Comparison of ENCODE assay signal across 17 cellular contexts in the genomic region with DNA sequence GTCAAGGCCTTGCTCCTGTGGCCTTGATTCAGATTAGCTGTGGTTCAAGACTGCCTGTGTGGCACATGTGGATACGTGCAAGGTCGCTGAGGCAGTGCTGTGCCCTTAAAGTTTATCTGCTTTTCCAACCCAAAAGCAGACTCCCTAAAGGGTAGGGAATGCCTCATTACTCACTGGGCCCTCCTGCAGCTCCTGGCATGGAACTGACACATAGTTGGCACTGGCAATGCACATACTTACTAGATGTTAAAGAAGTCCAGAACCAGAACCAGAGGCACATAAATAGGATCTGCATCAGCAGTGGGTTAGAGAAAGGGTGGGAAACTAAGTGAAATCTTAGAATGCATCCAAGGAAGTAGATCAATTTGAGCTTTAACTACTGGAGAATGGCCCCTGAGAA.
DNase-seq lines count a peak whose midpoint lies in the region; ATAC-seq and TF ChIP-seq lines count a peak whose summit lies in the region.
"Had no signal": no experiment of that assay in that cellular context is flagged by ENCODE, and none has a peak within 500 bp of the region (broad histone marks: within the 10 kb centered on the region; RNA-seq: fewer than 3 reads in every experiment).

No MANE protein-coding gene starts in this region.

- H4K20me1 ChIP-seq in GM23248 (ENCODE audit: insufficient read depth): no peaks in the 10 kb centered on the region

- H3K4me3 Mint-ChIP-seq in natural killer cell: no peak overlapping the region
- H3K4me3 Mint-ChIP-seq: nephron; stimulated activated naive B cell treated with anti-CD40 and anti-IgM and Interleukin-4, amounts not matched to agents 10 μg/mL and 1 μg/mL and 100 μg/mL, for 72 hours had no signal

- TF ChIP-seq CTCF in AG09309 (IDR thresholded peaks at IDR 0.05; ENCODE audit: control insufficient read depth, insufficient read depth, low read depth, low read length, missing control alignments) (no peak), astrocyte of the cerebellum (IDR thresholded peaks at IDR 0.05; ENCODE audit: low read depth, low read length, missing control alignments) (no peak), natural killer cell (IDR thresholded peaks at IDR 0.05) (no peak)

- H3K27me3 ChIP-seq in GM23248 (replicated peaks; ENCODE audit: insufficient read depth): no peaks in the 10 kb centered on the region; the same call in 1 of the 2 replicates

- no peaks in the 10 kb centered on the region for H3K9me3 ChIP-seq in GM23248 (ENCODE audit: low read depth)
- H3K9me3 ChIP-seq: HAP-1 had no signal

- ATAC-seq in left ventricle myocardium superior (peak; percentile 83), natural killer cell (no peak), HG03097 (IDR thresholded peaks at IDR 0.05; ENCODE audit: low FRiP score, unreplicated experiment) (no peak)
- ATAC-seq: activated CD4-positive, CD25-positive, alpha-beta regulatory T cell treated with anti-CD3 and anti-CD28 coated beads, Interleukin-2, amount 50 U/mL, for 24 hours; stimulated activated naive B cell treated with anti-CD40 and anti-IgM and Interleukin-4, amounts not matched to agents 10 μg/mL and 1 μg/mL and 100 μg/mL, for 72 hours had no signal

- intact Hi-C loops in left ventricle myocardium superior (cut with micrococcal nuclease): no loop called here
- intact Hi-C loops in natural killer cell (cut with micrococcal nuclease): no loop called here

- H3K36me3 ChIP-seq in GM23248 (ENCODE audit: low read depth): no peaks in the 10 kb centered on the region
- H3K36me3 ChIP-seq: HAP-1 had no signal

- H3K4me3 ChIP-seq in AG09309 (ENCODE audit: control insufficient read depth, low read depth, low read length): no peak overlapping the region
- H3K4me3 ChIP-seq in GM23248: no peak overlapping the region
- H3K4me3 ChIP-seq in astrocyte of the cerebellum (ENCODE audit: low read depth, low read length): no peak overlapping the region
- H3K4me3 ChIP-seq: HAP-1 had no signal

- no peaks in the 10 kb centered on the region for H3K79me2 ChIP-seq in GM23248 (ENCODE audit: insufficient read depth)

- in situ Hi-C loops in GM23248 (cut with MboI) (no loop called here), astrocyte of the cerebellum (cut with HindIII; ENCODE audit: low sequenced_read_pairs) (loop anchor here (5.0 kb wide), 1 partner anchor 47 kb away; no protein-coding TSS in a partner anchor)

- H3K27me3 Mint-ChIP-seq in natural killer cell (ENCODE audit: low read depth in 2 of 2): peaks cover 34 to 46% of the 10 kb centered on the region in 2 donors

- no peaks in the 10 kb centered on the region for H3K4me1 Mint-ChIP-seq in natural killer cell
- H3K4me1 Mint-ChIP-seq: stimulated activated naive B cell treated with anti-CD40 and anti-IgM and Interleukin-4, amounts not matched to agents 10 μg/mL and 1 μg/mL and 100 μg/mL, for 72 hours had no signal

- DNase-seq in AG09309 (ENCODE audit: low read depth): peak; percentile 55
- DNase-seq in GM23248: peak; percentile 68
- DNase-seq in astrocyte of the cerebellum (ENCODE audit: low read depth): peak; percentile 9
- no peak for DNase-seq in left ventricle myocardium superior
- DNase-seq in HPDE6-E6E7 (ENCODE audit: extremely low spot score): no peak
- DNase-seq in natural killer cell: no peak
- no peak for DNase-seq in NCI-H2081 (lab: John Stamatoyannopoulos, UW)
- DNase-seq: midbrain; NCI-H2029 treated with DMSO at 0.1 percent for 48 hours; NCI-H524; RPMI8226; stimulated activated naive B cell treated with anti-CD40 and anti-IgM and Interleukin-4, amounts not matched to agents 10 μg/mL and 1 μg/mL and 100 μg/mL, for 72 hours had no signal

- peaks cover 9% of the 10 kb centered on the region; the same call in 1 of the 2 replicates for H3F3A ChIP-seq in GM23248 (ENCODE audit: insufficient read depth)

- H3K4me2 ChIP-seq in GM23248 (ENCODE audit: unreplicated experiment): peak overlapping the region; percentile 40

- no peaks in the 10 kb centered on the region for H3K36me3 Mint-ChIP-seq in natural killer cell
- H3K36me3 Mint-ChIP-seq: activated naive CD4-positive, alpha-beta T cell treated with anti-CD3 and anti-CD28 coated beads, Interleukin-2, amount 50 U/mL, for 72 hours; stimulated activated naive B cell treated with anti-CD40 and anti-IgM and Interleukin-4, amounts not matched to agents 10 μg/mL and 1 μg/mL and 100 μg/mL, for 72 hours had no signal

- no peak overlapping the region for H3K27ac Mint-ChIP-seq in natural killer cell
- H3K27ac Mint-ChIP-seq: nephron; stimulated activated naive B cell treated with anti-CD40 and anti-IgM and Interleukin-4, amounts not matched to agents 10 μg/mL and 1 μg/mL and 100 μg/mL, for 72 hours had no signal

- H3K27ac ChIP-seq in GM23248: no peak overlapping the region

- WGBS in GM23248 (ENCODE audit: low coverage in 1 of 2, low lambda C conversion rate in 2 of 2, missing lambda C conversion rate in 2 of 2), 2 experiments: 67 to 77% methylated on average over 2 of the region's 2 CpGs

- no peak overlapping the region for H3K9ac ChIP-seq in GM23248

- H3K9me3 Mint-ChIP-seq in natural killer cell: no peaks in the 10 kb centered on the region
- H3K9me3 Mint-ChIP-seq: activated naive CD4-positive, alpha-beta T cell treated with anti-CD3 and anti-CD28 coated beads, Interleukin-2, amount 50 U/mL, for 72 hours; nephron; stimulated activated naive B cell treated with anti-CD40 and anti-IgM and Interleukin-4, amounts not matched to agents 10 μg/mL and 1 μg/mL and 100 μg/mL, for 72 hours had no signal

- no peak overlapping the region for H2AFZ ChIP-seq in GM23248

- H3K9me2 ChIP-seq in GM23248 (ENCODE audit: insufficient read depth): no peaks in the 10 kb centered on the region

- peaks cover 26% of the 10 kb centered on the region for H3K4me1 ChIP-seq in GM23248 (ENCODE audit: insufficient read depth)
- H3K4me1 ChIP-seq: HAP-1 had no signal

Comparison
In these comparisons a context has a peak if more than half of its experiments do, and no peak if none do; other contexts are left out.
1. DNase-seq: peak in AG09309 (single experiment), GM23248 (single experiment) and astrocyte of the cerebellum (single experiment); none in left ventricle myocardium superior (single experiment), HPDE6-E6E7 (single experiment), natural killer cell (single experiment) and NCI-H2081 (0 of 2).